Comparison of ENCODE assay signal across 1 cellular context in genomic region chr1:110338200-110339039, GRCh38.
TF ChIP-seq lines count a peak whose summit lies in the region.

No MANE protein-coding gene starts in this region.

TF ChIP-seq in HepG2, 621 proteins besides CTCF, POLR2A, EP300 and RAD21 (continued from another document and continues in another):
- TF ChIP-seq ZHX2 (IDR thresholded peaks at IDR 0.05; ENCODE audit: low read depth) (peak; percentile 53; the same call in 1 of the 2 replicates), ZHX2 (CRISPR knock-in tag; IDR thresholded peaks at IDR 0.05; ENCODE audit: borderline replicate concordance) (no peak; the same call in 1 of the 2 replicates), HOXA9 (CRISPR knock-in tag; IDR thresholded peaks at IDR 0.05; ENCODE audit: borderline replicate concordance) (peak; percentile 89; the same call in 1 of the 2 replicates), NR2F2 (IDR thresholded peaks at IDR 0.05; ENCODE audit: borderline replicate concordance, low read depth) (0 out of 2 replicates have a peak, but pooled peaks have one; percentile 2), RBAK (CRISPR knock-in tag; IDR thresholded peaks at IDR 0.05) (no peak), ZNF557 (CRISPR knock-in tag; IDR thresholded peaks at IDR 0.05) (no peak), NCOA2 (CRISPR knock-in tag; IDR thresholded peaks at IDR 0.05) (peak; percentile 56), GABPA (IDR thresholded peaks at IDR 0.05; ENCODE audit: low read depth, low read length) (no peak), GABPA (CRISPR knock-in tag; IDR thresholded peaks at IDR 0.05; ENCODE audit: low read depth) (no peak), MED13 (CRISPR knock-in tag; IDR thresholded peaks at IDR 0.05) (no peak), KLF6 (CRISPR knock-in tag; IDR thresholded peaks at IDR 0.05) (no peak), ZBTB43 (CRISPR knock-in tag; conservative IDR thresholded peaks at IDR 0.05) (peak; percentile 69), SIN3A (IDR thresholded peaks at IDR 0.05; ENCODE audit: borderline replicate concordance, low read depth, low read length) (no peak; the same call in 1 of the 2 replicates), RELA (CRISPR knock-in tag; IDR thresholded peaks at IDR 0.05) (no peak), NFE2L2 (IDR thresholded peaks at IDR 0.05; ENCODE audit: low read length) (no peak), ZNF616 (CRISPR knock-in tag; IDR thresholded peaks at IDR 0.05; ENCODE audit: low read depth) (0 out of 2 replicates have a peak, but pooled peaks have one; percentile 26), MATR3 (CRISPR knock-in tag; IDR thresholded peaks at IDR 0.05) (no peak), CBX5 (CRISPR knock-in tag; IDR thresholded peaks at IDR 0.05; ENCODE audit: borderline replicate concordance) (peak; percentile 22; the same call in 1 of the 2 replicates), ZNF598 (CRISPR knock-in tag; IDR thresholded peaks at IDR 0.05; ENCODE audit: borderline replicate concordance) (peak; percentile 29; the same call in 1 of the 2 replicates), STAT6 (CRISPR knock-in tag; IDR thresholded peaks at IDR 0.05; ENCODE audit: borderline replicate concordance) (peak; percentile 82; the same call in 1 of the 2 replicates), ZNF597 (CRISPR knock-in tag; IDR thresholded peaks at IDR 0.05) (no peak), CREB1 (IDR thresholded peaks at IDR 0.05) (peak; percentile 88), CREB1 (CRISPR knock-in tag; IDR thresholded peaks at IDR 0.05) (peak; percentile 92), TAF15 (IDR thresholded peaks at IDR 0.05; ENCODE audit: low read depth, low read length, poor library complexity, severe bottlenecking) (peak; percentile 89), ZZZ3 (CRISPR knock-in tag; IDR thresholded peaks at IDR 0.05; ENCODE audit: borderline replicate concordance) (0 out of 2 replicates have a peak, but pooled peaks have one; percentile 49), SATB2 (CRISPR knock-in tag; IDR thresholded peaks at IDR 0.05) (no peak), REPIN1 (CRISPR knock-in tag; IDR thresholded peaks at IDR 0.05; ENCODE audit: borderline replicate concordance, low read depth) (peak; percentile 66; the same call in 1 of the 2 replicates), PCBP1 (IDR thresholded peaks at IDR 0.05; ENCODE audit: borderline replicate concordance, low read depth, low read length) (no peak), ATF4 (CRISPR knock-in tag; IDR thresholded peaks at IDR 0.05) (peak in 1 of 2 experiments; percentile 56; a peak in 1 of 4 replicates), RBM39 (IDR thresholded peaks at IDR 0.05; ENCODE audit: low read depth, low read length, poor library complexity, severe bottlenecking) (peak; percentile 95), ZNF614 (CRISPR knock-in tag; IDR thresholded peaks at IDR 0.05; ENCODE audit: borderline replicate concordance) (peak; percentile 50; the same call in 1 of the 2 replicates), ZNF253 (CRISPR knock-in tag; IDR thresholded peaks at IDR 0.05; ENCODE audit: borderline replicate concordance) (peak; percentile 74; the same call in 1 of the 2 replicates), CSRNP1 (CRISPR knock-in tag; IDR thresholded peaks at IDR 0.05) (peak; percentile 76; the same call in 1 of the 2 replicates), U2AF2 (IDR thresholded peaks at IDR 0.05; ENCODE audit: low read depth, low read length) (no peak), TBX2 (CRISPR knock-in tag; IDR thresholded peaks at IDR 0.05; ENCODE audit: borderline replicate concordance) (peak; percentile 59; the same call in 1 of the 2 replicates), U2AF1 (optimal IDR thresholded peaks at IDR 0.05; ENCODE audit: low read depth, low read length) (no peak), BCL3 (CRISPR knock-in tag; IDR thresholded peaks at IDR 0.05) (peak; percentile 80; the same call in 1 of the 2 replicates), ZSCAN31 (CRISPR knock-in tag; IDR thresholded peaks at IDR 0.05; ENCODE audit: low read depth) (no peak), ZNF816 (CRISPR knock-in tag; IDR thresholded peaks at IDR 0.05; ENCODE audit: borderline replicate concordance) (0 out of 2 replicates have a peak, but pooled peaks have one; percentile 17), ZNF629 (CRISPR knock-in tag; conservative IDR thresholded peaks at IDR 0.05) (no peak), NFYB (CRISPR knock-in tag; IDR thresholded peaks at IDR 0.05) (no peak), MYPOP (CRISPR knock-in tag; IDR thresholded peaks at IDR 0.05) (no peak), ZBTB26 (CRISPR knock-in tag; IDR thresholded peaks at IDR 0.05; ENCODE audit: borderline replicate concordance) (no peak; the same call in 1 of the 2 replicates), AHR (CRISPR knock-in tag; IDR thresholded peaks at IDR 0.05) (no peak), SP4 (CRISPR knock-in tag; IDR thresholded peaks at IDR 0.05) (no peak; the same call in none of the 2 replicates), ZNF530 (CRISPR knock-in tag; IDR thresholded peaks at IDR 0.05; ENCODE audit: low read depth) (no peak), MIER2 (CRISPR knock-in tag; IDR thresholded peaks at IDR 0.05) (0 out of 2 replicates have a peak, but pooled peaks have one; percentile 34), ZNF839 (CRISPR knock-in tag; IDR thresholded peaks at IDR 0.05; ENCODE audit: borderline replicate concordance) (peak; percentile 49), NFYC (CRISPR knock-in tag; IDR thresholded peaks at IDR 0.05) (no peak)
